In the genomic region with DNA sequence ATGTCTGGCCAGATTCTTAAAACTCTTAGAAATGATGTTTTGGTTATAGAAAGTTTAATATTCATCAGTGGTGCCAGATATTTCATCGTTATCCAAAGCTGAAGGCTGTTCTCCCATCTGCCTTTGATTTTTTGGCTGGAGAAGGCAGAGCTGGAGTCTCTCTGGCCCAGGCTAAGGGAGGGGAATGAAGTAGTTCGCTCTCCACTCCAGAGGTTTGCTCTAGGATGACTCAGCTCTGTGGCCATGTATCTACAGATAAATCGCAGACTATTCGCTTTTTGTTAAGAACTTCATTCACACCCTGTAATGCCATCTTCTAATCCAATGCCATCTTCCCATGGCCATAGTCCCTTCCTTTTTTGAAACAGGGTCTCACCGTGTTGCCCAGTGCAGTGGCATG, we compare ENCODE assay signal across 10 cellular contexts. TPM values are rescaled to one million over a fixed set of nuclear protein-coding genes. Genes with fewer than 3 reads are reported as not detected.
A peak's percentile ranks its signal among the peaks of the same experiment; 100 is the strongest.
DNase-seq lines count a peak whose midpoint lies in the region; ATAC-seq, FAIRE-seq and TF ChIP-seq lines count a peak whose summit lies in the region.
"Had no signal": no experiment of that assay in that cellular context is flagged by ENCODE, and none has a peak within 500 bp of the region (broad histone marks: within the 10 kb centered on the region; RNA-seq: fewer than 3 reads in every experiment).

No MANE protein-coding gene starts in this region.

- H3K36me3 ChIP-seq in astrocyte (ENCODE audit: insufficient read depth, low read length) (peaks cover 36% of the 10 kb centered on the region), left ventricle myocardium inferior (peaks cover 94% of the 10 kb centered on the region), skeletal muscle satellite cell (ENCODE audit: insufficient read depth, low read length) (peaks cover 69% of the 10 kb centered on the region), testis (ENCODE audit: low read depth, missing control alignments) (no peaks in the 10 kb centered on the region), Peyer's patch (peaks cover 0 to 96% (median 0%) of the 10 kb centered on the region in 3 donors)

- H3K4me3 ChIP-seq in astrocyte (ENCODE audit: insufficient read depth, low read depth, low read length) (no peak overlapping the region), left ventricle myocardium inferior (no peak overlapping the region), skeletal muscle satellite cell (ENCODE audit: low read length) (no peak overlapping the region), testis (no peak overlapping the region), Peyer's patch (no peak overlapping the region)
- H3K4me3 ChIP-seq: upper lobe of left lung had no signal

- H3K4me2 ChIP-seq in astrocyte (ENCODE audit: low read length) (peak overlapping the region; percentile 57), skeletal muscle satellite cell (ENCODE audit: low read length) (peak overlapping the region; percentile 35)

- H3K27me3 ChIP-seq in astrocyte (ENCODE audit: insufficient read depth, low read length) (no peaks in the 10 kb centered on the region), left ventricle myocardium inferior (ENCODE audit: low read depth) (no peaks in the 10 kb centered on the region), skeletal muscle satellite cell (ENCODE audit: control insufficient read depth, insufficient read depth, low read length) (no peaks in the 10 kb centered on the region), testis (no peaks in the 10 kb centered on the region), Peyer's patch (no peaks in the 10 kb centered on the region)
- H3K27me3 ChIP-seq: upper lobe of left lung had no signal

- intact Hi-C loops in left ventricle myocardium inferior (cut with micrococcal nuclease) (no loop called here), testis (cut with DNase I; ENCODE audit: low total_unique reads) (no loop called here)

- H3K9me3 Mint-ChIP-seq in astrocyte (ENCODE audit: unreplicated experiment): no peaks in the 10 kb centered on the region

- TF ChIP-seq CTCF in astrocyte (IDR thresholded peaks at IDR 0.05; ENCODE audit: insufficient read depth, low read depth, low read length) (no peak), left ventricle myocardium inferior (IDR thresholded peaks at IDR 0.05; ENCODE audit: borderline replicate concordance) (no peak), testis (IDR thresholded peaks at IDR 0.05) (no peak), Peyer's patch (IDR thresholded peaks at IDR 0.05) (no peak)

- no peaks in the 10 kb centered on the region for H3K27me3 Mint-ChIP-seq in astrocyte (ENCODE audit: low read depth, unreplicated experiment)
- H3K27me3 Mint-ChIP-seq: activated CD8-positive, alpha-beta memory T cell treated with anti-CD3 and anti-CD28 coated beads, Interleukin-2, amount 10 ng/mL, durations not matched to agents 7 days and 5 days had no signal

- H3K27ac Mint-ChIP-seq in astrocyte (ENCODE audit: unreplicated experiment): peak overlapping the region; percentile 59
- H3K27ac Mint-ChIP-seq: activated CD8-positive, alpha-beta memory T cell treated with anti-CD3 and anti-CD28 coated beads, Interleukin-2, amount 10 ng/mL, durations not matched to agents 7 days and 5 days had no signal

- H3K27ac ChIP-seq in astrocyte (ENCODE audit: low read depth, low read length) (peak overlapping the region; percentile 71), left ventricle myocardium inferior (replicated peaks) (peak overlapping the region; percentile 71), testis (peak overlapping the region in 1 of 2 donors; percentile 69), Peyer's patch (peak overlapping the region in 2 of 4 donors; percentile 36 to 40)

- DNase-seq in GM03348 (ENCODE audit: low spot score): peak; percentile 88
- DNase-seq in astrocyte (ENCODE audit: low read depth): peak; percentile 88
- no peak for DNase-seq in left ventricle myocardium inferior
- DNase-seq in NCI-H345 (lab: John Stamatoyannopoulos, UW): no peak
- no peak for DNase-seq in testis
- DNase-seq in Peyer's patch: no peak
- DNase-seq: activated CD8-positive, alpha-beta memory T cell treated with anti-CD3 and anti-CD28 coated beads, Interleukin-2, amount 10 ng/mL, durations not matched to agents 7 days and 5 days; upper lobe of left lung had no signal

- H3K4me1 ChIP-seq in astrocyte (ENCODE audit: insufficient read depth, low read length) (peaks cover 33% of the 10 kb centered on the region), left ventricle myocardium inferior (peaks cover 34% of the 10 kb centered on the region), skeletal muscle satellite cell (ENCODE audit: control insufficient read depth, insufficient read depth, low read length) (peaks cover 31% of the 10 kb centered on the region), testis (peaks cover 15% of the 10 kb centered on the region), Peyer's patch (peaks cover 0 to 4% (median 0%) of the 10 kb centered on the region in 4 donors)

- no peak for ATAC-seq in HG03095 (IDR thresholded peaks at IDR 0.05; ENCODE audit: unreplicated experiment)
- ATAC-seq: activated CD8-positive, alpha-beta memory T cell treated with anti-CD3 and anti-CD28 coated beads, Interleukin-2, amount 10 ng/mL, durations not matched to agents 7 days and 5 days had no signal

- peaks cover 24% of the 10 kb centered on the region for H3K4me1 Mint-ChIP-seq in astrocyte (ENCODE audit: low read depth, unreplicated experiment)

- TF ChIP-seq POLR2A in testis (IDR thresholded peaks at IDR 0.05) (no peak), Peyer's patch (IDR thresholded peaks at IDR 0.05) (no peak)

- peaks cover 4% of the 10 kb centered on the region for H3K79me2 ChIP-seq in astrocyte (ENCODE audit: insufficient read depth, low read length)

- no peak overlapping the region for H3K4me3 Mint-ChIP-seq in astrocyte (ENCODE audit: unreplicated experiment)
- H3K4me3 Mint-ChIP-seq: activated CD8-positive, alpha-beta memory T cell treated with anti-CD3 and anti-CD28 coated beads, Interleukin-2, amount 10 ng/mL, durations not matched to agents 7 days and 5 days had no signal

- FAIRE-seq in astrocyte (lab: Jason Lieb, UNC): peak; percentile 37

- H4K20me1 ChIP-seq in astrocyte (ENCODE audit: insufficient read depth, low read length): peaks cover 11% of the 10 kb centered on the region

- peaks cover 41% of the 10 kb centered on the region for H3K36me3 Mint-ChIP-seq in astrocyte (ENCODE audit: low read depth, unreplicated experiment)

- H2AFZ ChIP-seq in astrocyte (ENCODE audit: low read depth, low read length): no peak overlapping the region

- H3K9me3 ChIP-seq in astrocyte (ENCODE audit: insufficient read depth, low read depth, low read length): no peaks in the 10 kb centered on the region
- H3K9me3 ChIP-seq in left ventricle myocardium inferior (replicated peaks): no peaks in the 10 kb centered on the region
- no peaks in the 10 kb centered on the region for H3K9me3 ChIP-seq in skeletal muscle satellite cell (replicated peaks; ENCODE audit: low read length)
- no peaks in the 10 kb centered on the region for H3K9me3 ChIP-seq in testis
- no peaks in the 10 kb centered on the region for H3K9me3 ChIP-seq in Peyer's patch
- H3K9me3 ChIP-seq: upper lobe of left lung had no signal

- 46 to 68% methylated on average over 5 of the region's 5 CpGs for WGBS in testis, 2 donors

- H3K9ac ChIP-seq in astrocyte (ENCODE audit: low read length) (peak overlapping the region; percentile 47), skeletal muscle satellite cell (ENCODE audit: low read depth, low read length) (peak overlapping the region; percentile 32)

RNA-seq across cellular contexts. Expression of a gene that starts 17.1 kb away (rescaled TPM):
- total RNA-seq in astrocyte (31.8 and 33.0 TPM in 2 replicates), left ventricle myocardium inferior (50.0 TPM), testis (10 to 100 TPM; 48.7 to 54.3 TPM), Peyer's patch (10 to 100 TPM; 24.7 to 53.5 (median 34.6) TPM)
- total RNA-seq in skeletal muscle satellite cell (2012; rRNA removed): 35.4 and 38.5 TPM in 2 replicates
- polyA plus RNA-seq in testis (ENCODE audit: insufficient read depth, low read depth, low replicate concordance): 35.1 TPM

RNA-seq across cellular contexts. Expression of a gene that starts 35.9 kb away (rescaled TPM):
- total RNA-seq in astrocyte: 11.0 and 13.0 TPM in 2 replicates
- total RNA-seq in left ventricle myocardium inferior: 32.1 TPM
- total RNA-seq in skeletal muscle satellite cell (2012; rRNA removed): 5.0 and 6.6 TPM in 2 replicates
- 10 to 100 TPM; 44.4 to 63.1 TPM for total RNA-seq in testis
- polyA plus RNA-seq in testis (ENCODE audit: insufficient read depth, low read depth, low replicate concordance): 19.9 TPM
- total RNA-seq in Peyer's patch: 100 to 1,000 TPM in 1 of 4 donors, 10 to 100 TPM in 3; 22.9 to 153 (median 68.2) TPM

Comparison
In these comparisons a context has a peak if more than half of its experiments do, and no peak if none do; other contexts are left out.
1. DNase-seq: peak in GM03348 (single experiment) and astrocyte (single experiment); none in left ventricle myocardium inferior (single experiment), NCI-H345 (single experiment), testis (single experiment) and Peyer's patch (0 of 3).